ENCODE assay signal across 1 cellular context in the genomic region with DNA sequence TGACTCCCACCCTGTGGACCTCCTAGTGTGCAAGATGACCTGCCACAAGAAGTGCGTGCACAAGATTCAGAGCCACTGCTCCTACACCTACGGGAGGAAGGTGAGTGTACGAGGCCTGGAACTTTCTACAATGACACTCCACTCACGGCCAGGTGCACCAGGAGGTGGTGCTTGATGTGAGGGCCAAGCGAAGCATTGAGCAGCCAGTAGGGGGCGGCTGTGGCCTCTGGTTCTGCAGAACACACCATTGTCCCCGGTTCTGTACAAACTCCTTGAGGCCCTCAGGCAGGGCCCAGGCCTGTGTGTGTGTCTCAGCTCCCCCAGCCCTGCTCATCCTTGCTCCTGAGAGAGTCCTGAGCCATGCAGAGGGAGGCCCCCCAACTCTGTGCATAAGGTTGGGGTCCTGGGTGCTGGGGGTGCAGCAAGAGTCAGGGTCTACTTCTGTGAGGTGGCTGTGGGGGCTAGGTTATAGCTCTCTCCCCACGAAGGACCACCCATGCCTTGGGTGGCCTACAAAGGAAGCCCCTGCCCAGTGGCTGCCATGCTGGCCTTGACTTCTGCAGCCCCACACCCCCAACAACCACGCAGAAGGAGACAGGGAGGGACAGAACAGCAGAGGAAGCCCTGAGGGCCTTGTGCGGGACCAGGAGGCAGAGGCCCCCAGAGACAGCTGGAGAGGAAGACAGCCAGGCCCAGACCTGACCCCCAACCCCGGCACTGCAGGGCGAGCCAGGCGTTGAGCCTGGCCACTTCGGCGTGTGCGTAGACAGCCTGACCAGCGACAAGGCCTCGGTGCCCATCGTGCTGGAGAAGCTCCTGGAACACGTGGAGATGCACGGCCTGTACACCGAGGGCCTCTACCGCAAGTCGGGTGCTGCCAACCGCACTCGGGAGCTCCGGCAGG.
TF ChIP-seq lines count a peak whose summit lies in the region.

No MANE protein-coding gene starts in this region.

TF ChIP-seq in HCT116, 20 proteins besides CTCF, POLR2A, EP300 and RAD21 (continued from another document):
- TF ChIP-seq CBX3 (IDR thresholded peaks at IDR 0.05; ENCODE audit: low read depth) (no peak), REST (IDR thresholded peaks at IDR 0.05; ENCODE audit: low read depth) (no peak), YY1 (IDR thresholded peaks at IDR 0.05; ENCODE audit: extremely low read depth, insufficient replicate concordance, low read depth, low read length) (no peak), ELF1 (IDR thresholded peaks at IDR 0.05; ENCODE audit: borderline replicate concordance, low read depth) (no peak), EZH2phosphoT487 (IDR thresholded peaks at IDR 0.05; ENCODE audit: borderline replicate concordance) (no peak), MAX (IDR thresholded peaks at IDR 0.05) (no peak), FOSL1 (IDR thresholded peaks at IDR 0.05; ENCODE audit: low read depth) (no peak), SRF (IDR thresholded peaks at IDR 0.05; ENCODE audit: low read depth) (no peak)
- TF ChIP-seq, protein P1, sequence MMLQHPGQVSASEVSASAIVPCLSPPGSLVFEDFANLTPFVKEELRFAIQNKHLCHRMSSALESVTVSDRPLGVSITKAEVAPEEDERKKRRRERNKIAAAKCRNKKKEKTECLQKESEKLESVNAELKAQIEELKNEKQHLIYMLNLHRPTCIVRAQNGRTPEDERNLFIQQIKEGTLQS (IDR thresholded peaks at IDR 0.05), result no peak
TF ChIP-seq in HCT116: peak in this region for 0.
